ENCODE assay signal across 8 cellular contexts in genomic region chr6:2245103-2245953, GRCh38. TPM values are rescaled to one million over a fixed set of nuclear protein-coding genes. Genes with fewer than 3 reads are reported as not detected.
DNase-seq lines count a peak whose midpoint lies in the region; ATAC-seq and TF ChIP-seq lines count a peak whose summit lies in the region.

GMDS (minus strand) TSS chr6:2245605.

- peak; percentile 95 for ATAC-seq in HG02798 (IDR thresholded peaks at IDR 0.05; ENCODE audit: poor library complexity, unreplicated experiment)
- ATAC-seq in right cardiac atrium = peak; percentile 99 to 100

- H3K27ac Mint-ChIP-seq in T-helper 2 cell treated with Interferon-gamma antibody and Interleukin-4, amounts not matched to agents 5 μg/mL and 100 μg/mL, for 36 hours = peak within 1 kb of the TSS; percentile 93

- peak; percentile 93 for TF ChIP-seq POLR2A in GM15510 (IDR thresholded peaks at IDR 0.05; ENCODE audit: borderline replicate concordance, extremely low read depth, insufficient read length)
- TF ChIP-seq POLR2A in uterus (IDR thresholded peaks at IDR 0.05) = peak; percentile 94 to 98

- H3K27me3 Mint-ChIP-seq in T-helper 2 cell treated with Interferon-gamma antibody and Interleukin-4, amounts not matched to agents 5 μg/mL and 100 μg/mL, for 36 hours (ENCODE audit: low read depth) = no peaks in the 10 kb centered on the region

- H3K4me1 ChIP-seq in right cardiac atrium (ENCODE audit: control insufficient read depth, insufficient read depth, low read length) (peaks cover 3% of the 10 kb centered on the region), rectal smooth muscle tissue (ENCODE audit: control insufficient read depth, insufficient read depth, low read length) (peaks cover 10% of the 10 kb centered on the region), uterus (no peaks in the 10 kb centered on the region)

- WGBS in right cardiac atrium = under 1% methylated on average over 99 of the region's 102 CpGs

- H3K27ac ChIP-seq in right cardiac atrium (ENCODE audit: low read length) (peak within 1 kb of the TSS; percentile 65), rectal smooth muscle tissue (ENCODE audit: low read depth, low read length) (peak within 1 kb of the TSS; percentile 80), uterus (peak within 1 kb of the TSS; percentile 83 to 84)

- TF ChIP-seq CTCF in uterus (IDR thresholded peaks at IDR 0.05) = peak in 1 of 4 experiments; percentile 34

- H3K4me3 Mint-ChIP-seq in T-helper 2 cell treated with Interferon-gamma antibody and Interleukin-4, amounts not matched to agents 5 μg/mL and 100 μg/mL, for 36 hours = peak within 1 kb of the TSS; percentile 92

- peaks cover 45% of the 10 kb centered on the region for H3K4me1 Mint-ChIP-seq in T-helper 2 cell treated with Interferon-gamma antibody and Interleukin-4, amounts not matched to agents 5 μg/mL and 100 μg/mL, for 36 hours (ENCODE audit: low read depth)

- H3K9me3 ChIP-seq in right cardiac atrium (ENCODE audit: control insufficient read depth, low read length) (no peaks in the 10 kb centered on the region), uterus (no peaks in the 10 kb centered on the region)

- no peaks in the 10 kb centered on the region for H3K9me3 Mint-ChIP-seq in T-helper 2 cell treated with Interferon-gamma antibody and Interleukin-4, amounts not matched to agents 5 μg/mL and 100 μg/mL, for 36 hours

- H3K9ac ChIP-seq in rectal smooth muscle tissue (ENCODE audit: low read length) = peak within 1 kb of the TSS; percentile 97

- H3K4me3 ChIP-seq in right cardiac atrium (ENCODE audit: low read length) (peak within 1 kb of the TSS; percentile 92), rectal smooth muscle tissue (ENCODE audit: low read length) (peak within 1 kb of the TSS; percentile 95), uterus (peak within 1 kb of the TSS; percentile 56 to 74)

- intact Hi-C loops in right cardiac atrium (cut with DNase I) = no loop called here
- intact Hi-C loops in uterus (cut with DNase I; ENCODE audit: low total_unique reads) = no loop called here

- no peaks in the 10 kb centered on the region for H3K36me3 ChIP-seq in rectal smooth muscle tissue (ENCODE audit: control insufficient read depth, insufficient read depth, low read length)
- H3K36me3 ChIP-seq in uterus = no peaks in the 10 kb centered on the region

- DNase-seq in NCI-H1436 (lab: John Stamatoyannopoulos, UW) = peak; percentile 86
- peak; percentile 86 for DNase-seq in T-helper 2 cell treated with Interferon-gamma antibody and Interleukin-4, amounts not matched to agents 5 μg/mL and 100 μg/mL, for 36 hours (ENCODE audit: low spot score)
- DNase-seq in anterior cingulate cortex (lab: John Stamatoyannopoulos, UW) = peak in 56 of 58 donors; percentile 14 to 89 (median 77)
- peak; percentile 90 to 96 (median 96) for DNase-seq in right cardiac atrium
- DNase-seq in uterus = peak; percentile 75 to 88

- H3K27me3 ChIP-seq in right cardiac atrium (ENCODE audit: control insufficient read depth, insufficient read depth) = no peaks in the 10 kb centered on the region
- no peaks in the 10 kb centered on the region for H3K27me3 ChIP-seq in rectal smooth muscle tissue (ENCODE audit: control insufficient read depth, insufficient read depth, low read length)
- no peaks in the 10 kb centered on the region for H3K27me3 ChIP-seq in uterus

- H3K36me3 Mint-ChIP-seq in T-helper 2 cell treated with Interferon-gamma antibody and Interleukin-4, amounts not matched to agents 5 μg/mL and 100 μg/mL, for 36 hours (ENCODE audit: low read depth) = peaks cover 6% of the 10 kb centered on the region

RNA-seq across cellular contexts. Expression of gene GMDS, which starts in this region (rescaled TPM):
- total RNA-seq in right cardiac atrium = 10 to 100 TPM; 11.2 to 13.5 (median 12.7) TPM
- polyA plus RNA-seq in right cardiac atrium = 8.1 TPM
- 10 to 100 TPM in 2 of 4 donors, 1 to 10 TPM in 2; 5.3 to 17.4 (median 12.9) TPM for total RNA-seq in uterus

Comparison
In these comparisons a context has a peak if more than half of its experiments do, and no peak if none do; other contexts are left out.
1. Peak in every context shown above with its lines: DNase-seq, ATAC-seq, H3K4me3 ChIP-seq and H3K27ac ChIP-seq.